In the genomic region with DNA sequence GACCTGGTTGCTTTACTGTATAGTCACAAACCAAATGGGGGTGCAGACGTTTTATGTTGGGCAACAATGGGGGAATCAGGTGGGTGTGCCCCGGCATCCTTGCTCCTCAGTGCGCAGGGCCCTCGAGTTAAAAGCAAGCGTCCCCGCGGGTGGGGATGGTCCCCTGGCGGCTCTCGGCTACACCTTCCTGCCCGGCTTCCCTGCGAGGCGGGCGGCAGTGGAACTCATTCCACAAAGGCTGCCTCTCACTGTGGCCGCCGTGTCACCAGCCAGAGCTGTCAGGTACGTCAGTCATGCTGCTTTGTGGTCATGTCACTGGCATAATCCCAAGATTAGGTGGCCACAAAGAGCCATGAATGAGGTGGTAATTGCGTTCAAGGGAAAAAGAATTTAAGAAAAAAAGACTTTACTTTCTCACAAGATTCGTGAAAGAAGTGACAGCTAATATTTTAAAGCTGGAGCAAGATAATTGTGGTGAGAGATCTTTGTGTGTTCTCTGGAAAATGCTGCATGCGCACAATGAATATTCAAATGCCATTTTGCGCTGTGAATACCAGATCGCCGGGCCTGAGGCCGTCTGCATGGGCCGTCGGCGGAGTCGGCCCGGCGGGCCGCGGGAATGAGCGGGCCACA, we compare ENCODE assay signal across 7 cellular contexts.
DNase-seq lines count a peak whose midpoint lies in the region; ATAC-seq, FAIRE-seq and TF ChIP-seq lines count a peak whose summit lies in the region.

No MANE protein-coding gene starts in this region.

- TF ChIP-seq EP300 in GM12878 (IDR thresholded peaks at IDR 0.05; ENCODE audit: borderline replicate concordance in 1 of 2, control insufficient read depth in 1 of 2, low read depth in 2 of 2, low read length in 2 of 2), result no peak
- no peak for TF ChIP-seq EP300 in transverse colon (IDR thresholded peaks at IDR 0.05; ENCODE audit: low read depth)

- peak overlapping the region; percentile 88 for H2AFZ ChIP-seq in GM12878 (ENCODE audit: control insufficient read depth, low read depth, low read length)

- H3K27me3 ChIP-seq in GM12878 (replicated peaks in 1 of 2; ENCODE audit: control insufficient read depth in 2 of 2, insufficient read depth in 2 of 2, low read length in 1 of 2), result no peaks in the 10 kb centered on the region
- no peaks in the 10 kb centered on the region for H3K27me3 ChIP-seq in transverse colon

- TF ChIP-seq RAD21 in GM12878 (IDR thresholded peaks at IDR 0.05; ENCODE audit: insufficient read depth, low read depth, low read length), result no peak

- H4K20me1 ChIP-seq in GM12878 (ENCODE audit: control insufficient read depth, insufficient read depth), result no peaks in the 10 kb centered on the region

- H3K4me3 ChIP-seq in GM12878 (peak overlapping the region; percentile 82), mesodermal cell (ENCODE audit: extremely low read depth, insufficient read depth, low read length, poor library complexity, severe bottlenecking) (peak overlapping the region; percentile 38), transverse colon (peak overlapping the region; percentile 31 to 71 (median 54))

- DNase-seq in NCI-H2029 treated with DMSO at 0.1 percent for 48 hours (lab: John Stamatoyannopoulos, UW) (peak; percentile 11), GM12878 (ENCODE audit: low read depth, low spot score) (no peak), transverse colon (peak; percentile 16), NCI-H1048 (lab: John Stamatoyannopoulos, UW) (no peak)

- BruUV-seq in GM12878 (replicated peaks; lab: Mats Ljungman, UMichigan), result no TSS peak

- in situ Hi-C loops in GM12878 (cut with MboI), result no loop called here
- in situ Hi-C loops in transverse colon (cut with MboI; ENCODE audit: low pct_ligation_motif_present in 1 of 4, low pct_unique_long_range_greater_than_20kb in 1 of 4, low sequenced_read_pairs in 3 of 4), result loop anchor here in 1 of 4 donors (25.0 kb wide), 1 partner anchor 101 kb away; no protein-coding TSS in a partner anchor

- H3K27ac ChIP-seq in GM12878 (ENCODE audit: control insufficient read depth, insufficient read depth), result no peak overlapping the region
- no peak overlapping the region for H3K27ac ChIP-seq in mesodermal cell (ENCODE audit: low read depth, low read length, severe bottlenecking)
- peak overlapping the region; percentile 78 to 85 (median 80) for H3K27ac ChIP-seq in transverse colon

- H3K9me3 ChIP-seq in GM12878 (replicated peaks; ENCODE audit: control insufficient read depth, insufficient read depth, low read length), result no peaks in the 10 kb centered on the region; the same call in 2 of the 3 replicates
- peaks cover 9% of the 10 kb centered on the region for H3K9me3 ChIP-seq in mesodermal cell (ENCODE audit: control insufficient read depth, low read length)
- H3K9me3 ChIP-seq in transverse colon, result no peaks in the 10 kb centered on the region

- no peaks in the 10 kb centered on the region for H3K36me3 ChIP-seq in GM12878 (ENCODE audit: control insufficient read depth in 2 of 2, insufficient read depth in 2 of 2, low read length in 1 of 2)
- no peaks in the 10 kb centered on the region for H3K36me3 ChIP-seq in mesodermal cell (ENCODE audit: control insufficient read depth, insufficient read depth, low read length)
- H3K36me3 ChIP-seq in transverse colon, result no peaks in the 10 kb centered on the region

- intact Hi-C loops in GM12878 (cut with micrococcal nuclease; ENCODE audit: unreplicated experiment), result loop anchor here (5.0 kb wide), 1 partner anchor 144 kb away; a partner anchor contains a TSS
- intact Hi-C loops in transverse colon (cut with DNase I; ENCODE audit: low total_unique reads), result no loop called here

- peak overlapping the region; percentile 83 for H3K4me2 ChIP-seq in GM12878 (ENCODE audit: control insufficient read depth, insufficient read depth)

- SMC1A ChIA-PET in GM12878 (lab: Charles Lee; ENCODE audit: uncharacterized antibody, unreplicated experiment), result interaction anchor here (3.3 kb wide), 1 partner anchor 23 kb away, joined by 9 read pairs; no protein-coding TSS in a partner anchor

- H3K9ac ChIP-seq in GM12878 (ENCODE audit: control insufficient read depth, insufficient read depth, low read length), result peak overlapping the region; percentile 68; the same call in 1 of the 2 replicates

- H3K79me2 ChIP-seq in GM12878 (ENCODE audit: control insufficient read depth, insufficient read depth, low read length), result no peaks in the 10 kb centered on the region

- RAD21 ChIA-PET in GM12878 (lab: Charles Lee; ENCODE audit: unreplicated experiment), result interaction anchor here (2.1 kb wide), 1 partner anchor 23 kb away, joined by 10 read pairs; no protein-coding TSS in a partner anchor

- no peak for TF ChIP-seq CTCF in GM12878 (IDR thresholded peaks at IDR 0.05 in 2 of 3, conservative IDR thresholded peaks at IDR 0.05 in 1 of 3; ENCODE audit: control insufficient read depth in 2 of 3, extremely low read depth in 1 of 3, insufficient read depth in 1 of 3, low read depth in 3 of 3, low read length in 3 of 3)
- TF ChIP-seq CTCF in transverse colon (IDR thresholded peaks at IDR 0.05), result no peak

- POLR2A ChIA-PET in GM12878 (lab: Charles Lee), result no interaction called here

- CTCF ChIA-PET in GM12878 (lab: Yijun Ruan, JAX), result interaction anchor here (0.6 to 0.9 kb wide), 2 partner anchors 23 to 450 kb away, joined by 4 read pairs; no protein-coding TSS in a partner anchor

- TF ChIP-seq POLR2A in GM12878 (IDR thresholded peaks at IDR 0.05; ENCODE audit: low read depth, low read length) (no peak), transverse colon (IDR thresholded peaks at IDR 0.05) (no peak)

- peaks cover 12% of the 10 kb centered on the region for H3K4me1 ChIP-seq in GM12878 (ENCODE audit: control insufficient read depth, insufficient read depth, low read length)
- no peaks in the 10 kb centered on the region for H3K4me1 ChIP-seq in mesodermal cell (ENCODE audit: control insufficient read depth, insufficient read depth, low read length, poor library complexity, severe bottlenecking)
- peaks cover 0 to 18% (median 4%) of the 10 kb centered on the region in 4 donors for H3K4me1 ChIP-seq in transverse colon

- peak; percentile 13 for ATAC-seq in GM19324 (IDR thresholded peaks at IDR 0.05; ENCODE audit: low FRiP score, unreplicated experiment)
- ATAC-seq in GM12878, result peak; percentile 36
- no peak for ATAC-seq in GM18858 (IDR thresholded peaks at IDR 0.05; ENCODE audit: unreplicated experiment)

- WGBS in GM12878 (ENCODE audit: insufficient coverage, insufficient replicate concordance, low lambda C conversion rate, missing lambda C conversion rate), result 14% methylated on average over 32 of the region's 32 CpGs
- 44 to 46% methylated on average over 26 to 32 of the region's 32 CpGs for WGBS in mesodermal cell (ENCODE audit: insufficient coverage in 2 of 2), 2 experiments
- WGBS in transverse colon (ENCODE audit: low coverage in 1 of 2), 2 donors, result 36 to 60% methylated on average over 8 to 32 of the region's 32 CpGs

- FAIRE-seq in GM12878 (lab: Jason Lieb, UNC), result no peak

TF ChIP-seq in GM12878, 131 proteins besides CTCF, POLR2A, EP300 and RAD21 (continues in another document):
- TF ChIP-seq RUNX3 (IDR thresholded peaks at IDR 0.05; ENCODE audit: low read length), result peak; percentile 52
- no peak for TF ChIP-seq TBL1XR1 (IDR thresholded peaks at IDR 0.05; ENCODE audit: low read depth, low read length)
- TF ChIP-seq, protein P1, sequence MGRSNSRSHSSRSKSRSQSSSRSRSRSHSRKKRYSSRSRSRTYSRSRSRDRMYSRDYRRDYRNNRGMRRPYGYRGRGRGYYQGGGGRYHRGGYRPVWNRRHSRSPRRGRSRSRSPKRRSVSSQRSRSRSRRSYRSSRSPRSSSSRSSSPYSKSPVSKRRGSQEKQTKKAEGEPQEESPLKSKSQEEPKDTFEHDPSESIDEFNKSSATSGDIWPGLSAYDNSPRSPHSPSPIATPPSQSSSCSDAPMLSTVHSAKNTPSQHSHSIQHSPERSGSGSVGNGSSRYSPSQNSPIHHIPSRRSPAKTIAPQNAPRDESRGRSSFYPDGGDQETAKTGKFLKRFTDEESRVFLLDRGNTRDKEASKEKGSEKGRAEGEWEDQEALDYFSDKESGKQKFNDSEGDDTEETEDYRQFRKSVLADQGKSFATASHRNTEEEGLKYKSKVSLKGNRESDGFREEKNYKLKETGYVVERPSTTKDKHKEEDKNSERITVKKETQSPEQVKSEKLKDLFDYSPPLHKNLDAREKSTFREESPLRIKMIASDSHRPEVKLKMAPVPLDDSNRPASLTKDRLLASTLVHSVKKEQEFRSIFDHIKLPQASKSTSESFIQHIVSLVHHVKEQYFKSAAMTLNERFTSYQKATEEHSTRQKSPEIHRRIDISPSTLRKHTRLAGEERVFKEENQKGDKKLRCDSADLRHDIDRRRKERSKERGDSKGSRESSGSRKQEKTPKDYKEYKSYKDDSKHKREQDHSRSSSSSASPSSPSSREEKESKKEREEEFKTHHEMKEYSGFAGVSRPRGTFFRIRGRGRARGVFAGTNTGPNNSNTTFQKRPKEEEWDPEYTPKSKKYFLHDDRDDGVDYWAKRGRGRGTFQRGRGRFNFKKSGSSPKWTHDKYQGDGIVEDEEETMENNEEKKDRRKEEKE (IDR thresholded peaks at IDR 0.05), result no peak
- no peak for TF ChIP-seq TCF12 (IDR thresholded peaks at IDR 0.05; ENCODE audit: low read depth, low read length)
- TF ChIP-seq EED (IDR thresholded peaks at IDR 0.05; ENCODE audit: low read depth), result no peak
- TF ChIP-seq POU2F2 (IDR thresholded peaks at IDR 0.05; ENCODE audit: borderline replicate concordance, low read depth, low read length), result peak; percentile 70; the same call in 2 of the 3 replicates
- TF ChIP-seq SREBF2 (IDR thresholded peaks at IDR 0.05; ENCODE audit: low read length), result no peak
- no peak for TF ChIP-seq NFXL1 (IDR thresholded peaks at IDR 0.05; ENCODE audit: borderline replicate concordance)
- TF ChIP-seq, protein P2, sequence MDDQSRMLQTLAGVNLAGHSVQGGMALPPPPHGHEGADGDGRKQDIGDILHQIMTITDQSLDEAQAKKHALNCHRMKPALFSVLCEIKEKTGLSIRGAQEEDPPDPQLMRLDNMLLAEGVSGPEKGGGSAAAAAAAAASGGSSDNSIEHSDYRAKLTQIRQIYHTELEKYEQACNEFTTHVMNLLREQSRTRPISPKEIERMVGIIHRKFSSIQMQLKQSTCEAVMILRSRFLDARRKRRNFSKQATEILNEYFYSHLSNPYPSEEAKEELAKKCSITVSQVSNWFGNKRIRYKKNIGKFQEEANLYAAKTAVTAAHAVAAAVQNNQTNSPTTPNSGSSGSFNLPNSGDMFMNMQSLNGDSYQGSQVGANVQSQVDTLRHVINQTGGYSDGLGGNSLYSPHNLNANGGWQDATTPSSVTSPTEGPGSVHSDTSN (IDR thresholded peaks at IDR 0.05; ENCODE audit: insufficient replicate concordance, low read depth, low read length), result peak; percentile 56
- peak; percentile 45; the same call in 1 of the 2 replicates for TF ChIP-seq MTA2 (IDR thresholded peaks at IDR 0.05; ENCODE audit: low read depth)
- TF ChIP-seq RCOR1 (conservative IDR thresholded peaks at IDR 0.05; ENCODE audit: low read depth, low read length), result no peak
- TF ChIP-seq IKZF2 (IDR thresholded peaks at IDR 0.05), result peak; percentile 35 to 36; a peak in 2 of 4 replicates
- 0 out of 2 replicates have a peak, but pooled peaks have one; percentile 28 for TF ChIP-seq MXI1 (IDR thresholded peaks at IDR 0.05; ENCODE audit: low read depth, low read length)

Comparison
In these comparisons a context has a peak if more than half of its experiments do, and no peak if none do; other contexts are left out.
1. DNase-seq: peak in NCI-H2029 treated with DMSO at 0.1 percent for 48 hours (single experiment) and transverse colon (single experiment); none in GM12878 (single experiment) and NCI-H1048 (single experiment).
2. H3K27ac ChIP-seq: peak in transverse colon (4 of 4); none in GM12878 (single experiment) and mesodermal cell (single experiment).
3. Peak in every context shown above with its lines, with median percentiles within 50 percentile points of each other: H3K4me3 ChIP-seq.